Comparison of ENCODE assay signal across 1 cellular context in genomic region chr2:218244204-218244603, GRCh38.
TF ChIP-seq lines count a peak whose summit lies in the region.

No MANE protein-coding gene starts in this region.

TF ChIP-seq in WTC11, 78 proteins besides CTCF, POLR2A, EP300 and RAD21 (continued from another document):
- TF ChIP-seq JAZF1 (CRISPR knock-in tag; IDR thresholded peaks at IDR 0.05) = no peak
- TF ChIP-seq CREB1 (CRISPR knock-in tag; IDR thresholded peaks at IDR 0.05) = no peak
- TF ChIP-seq, protein P1, sequence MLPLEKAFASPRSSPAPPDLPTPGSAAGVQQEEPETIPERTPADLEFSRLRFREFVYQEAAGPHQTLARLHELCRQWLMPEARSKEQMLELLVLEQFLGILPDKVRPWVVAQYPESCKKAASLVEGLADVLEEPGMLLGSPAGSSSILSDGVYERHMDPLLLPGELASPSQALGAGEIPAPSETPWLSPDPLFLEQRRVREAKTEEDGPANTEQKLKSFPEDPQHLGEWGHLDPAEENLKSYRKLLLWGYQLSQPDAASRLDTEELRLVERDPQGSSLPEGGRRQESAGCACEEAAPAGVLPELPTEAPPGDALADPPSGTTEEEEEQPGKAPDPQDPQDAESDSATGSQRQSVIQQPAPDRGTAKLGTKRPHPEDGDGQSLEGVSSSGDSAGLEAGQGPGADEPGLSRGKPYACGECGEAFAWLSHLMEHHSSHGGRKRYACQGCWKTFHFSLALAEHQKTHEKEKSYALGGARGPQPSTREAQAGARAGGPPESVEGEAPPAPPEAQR (CRISPR knock-in tag; IDR thresholded peaks at IDR 0.05) = no peak
- no peak for TF ChIP-seq NFYB (CRISPR knock-in tag; conservative IDR thresholded peaks at IDR 0.05; ENCODE audit: low read depth)
- no peak for TF ChIP-seq NR2C2 (CRISPR knock-in tag; IDR thresholded peaks at IDR 0.05)
- no peak for TF ChIP-seq HMGA2 (CRISPR knock-in tag; IDR thresholded peaks at IDR 0.05)
- TF ChIP-seq IRF2 (CRISPR knock-in tag; IDR thresholded peaks at IDR 0.05; ENCODE audit: borderline replicate concordance, low read depth) = no peak
